Comparison of ENCODE assay signal across 2 cellular contexts in genomic region chr14:68167019-68167716, GRCh38.
A peak's percentile ranks its signal among the peaks of the same experiment; 100 is the strongest.
TF ChIP-seq lines count a peak whose summit lies in the region.

No MANE protein-coding gene starts in this region.

TF ChIP-seq in HCT116, 20 proteins besides CTCF, POLR2A, EP300 and RAD21:
- TF ChIP-seq MAX (IDR thresholded peaks at IDR 0.05): no peak
- no peak for TF ChIP-seq ZFX (IDR thresholded peaks at IDR 0.05)

TF ChIP-seq in GM12878, 131 proteins besides CTCF, POLR2A, EP300 and RAD21:
- TF ChIP-seq IKZF1 (conservative IDR thresholded peaks at IDR 0.05): no peak
- no peak for TF ChIP-seq USF1 (IDR thresholded peaks at IDR 0.05; ENCODE audit: borderline replicate concordance, extremely low read length, insufficient read depth, low read depth, low read length)
- TF ChIP-seq ZBTB4 (CRISPR knock-in tag; IDR thresholded peaks at IDR 0.05): no peak
- no peak for TF ChIP-seq SPI1 (IDR thresholded peaks at IDR 0.05; ENCODE audit: borderline replicate concordance, insufficient read depth, low read depth, low read length)
- peak; percentile 44; the same call in 1 of the 2 replicates for TF ChIP-seq MTA2 (IDR thresholded peaks at IDR 0.05; ENCODE audit: low read depth)
- TF ChIP-seq E2F8 (IDR thresholded peaks at IDR 0.05; ENCODE audit: low read depth, partially characterized antibody): no peak
- no peak for TF ChIP-seq EED (IDR thresholded peaks at IDR 0.05; ENCODE audit: low read depth)
- TF ChIP-seq MYC (IDR thresholded peaks at IDR 0.05; ENCODE audit: insufficient read depth, insufficient read length, insufficient replicate concordance, low read length, severe bottlenecking): no peak
- no peak for TF ChIP-seq TBL1XR1 (IDR thresholded peaks at IDR 0.05; ENCODE audit: low read depth, low read length)
TF ChIP-seq in GM12878: peak in this region for 1.
